ENCODE assay signal across 8 cellular contexts in genomic region chr18:62957885-62958472, GRCh38.
DNase-seq lines count a peak whose midpoint lies in the region; ATAC-seq and FAIRE-seq lines count a peak whose summit lies in the region.

No MANE protein-coding gene starts in this region.

- no peak overlapping the region for H3K9ac ChIP-seq in neuronal stem cell (ENCODE audit: low read depth, low read length, poor library complexity)

- no peak overlapping the region for H2AK5ac ChIP-seq in neuronal stem cell (ENCODE audit: low read depth, low read length)

- H3K27ac Mint-ChIP-seq in effector memory CD8-positive, alpha-beta T cell: no peak overlapping the region

- H3K4me1 ChIP-seq in neuronal stem cell (ENCODE audit: control insufficient read depth in 2 of 2, insufficient read depth in 1 of 2, low read depth in 1 of 2, low read length in 2 of 2): peaks cover 0 to 2% of the 10 kb centered on the region in 2 donors

- H3K4me3 Mint-ChIP-seq in effector memory CD8-positive, alpha-beta T cell: no peak overlapping the region

- H3K27me3 Mint-ChIP-seq in effector memory CD8-positive, alpha-beta T cell: no peaks in the 10 kb centered on the region

- ATAC-seq in HG03469 (IDR thresholded peaks at IDR 0.05; ENCODE audit: unreplicated experiment): peak; percentile 44
- ATAC-seq in effector memory CD8-positive, alpha-beta T cell (replicated peaks): peak; percentile 44

- H2BK15ac ChIP-seq in neuronal stem cell (ENCODE audit: low read length): no peak overlapping the region

- H2BK5ac ChIP-seq in neuronal stem cell (ENCODE audit: low read length): no peak overlapping the region

- peak; percentile 9 for FAIRE-seq in TTC549 (lab: Jason Lieb, UNC)

- no peaks in the 10 kb centered on the region for H3K27me3 ChIP-seq in neuronal stem cell (ENCODE audit: control insufficient read depth in 3 of 3, insufficient read depth in 3 of 3, low read depth in 1 of 3, low read length in 3 of 3)

- no peak overlapping the region for H3K18ac ChIP-seq in neuronal stem cell (ENCODE audit: low read length)

- DNase-seq in NCI-H510A (lab: John Stamatoyannopoulos, UW): peak; percentile 30
- DNase-seq in NCI-H510A treated with DMSO at 0.1 percent for 48 hours (lab: John Stamatoyannopoulos, UW): no peak
- DNase-seq in effector memory CD8-positive, alpha-beta T cell: peak; percentile 13 to 46 (median 23)
- peak; percentile 29 for DNase-seq in neuronal stem cell (ENCODE audit: low spot score)
- no peak for DNase-seq in DMS79 treated with DMSO at 0.1 percent for 48 hours (lab: John Stamatoyannopoulos, UW)
- no peak for DNase-seq in T1000 (lab: John Stamatoyannopoulos, UW)

- no peaks in the 10 kb centered on the region for H3K36me3 Mint-ChIP-seq in effector memory CD8-positive, alpha-beta T cell (ENCODE audit: insufficient read depth)

- no peak overlapping the region for H3K4me2 ChIP-seq in neuronal stem cell (ENCODE audit: insufficient read depth, low read length, poor library complexity, severe bottlenecking)

- H4K8ac ChIP-seq in neuronal stem cell (ENCODE audit: low read depth, low read length): no peak overlapping the region

- H3K79me1 ChIP-seq in neuronal stem cell (ENCODE audit: low read depth, low read length): no peaks in the 10 kb centered on the region

- peaks cover 0 to 9% of the 10 kb centered on the region in 2 donors for H3K9me3 ChIP-seq in neuronal stem cell (replicated peaks in 1 of 2; ENCODE audit: control insufficient read depth in 2 of 2, insufficient read depth in 1 of 2, low read depth in 1 of 2, low read length in 2 of 2)

- H3K4ac ChIP-seq in neuronal stem cell (ENCODE audit: low read length): no peak overlapping the region

- no peak overlapping the region for H3K4me3 ChIP-seq in neuronal stem cell (ENCODE audit: low read length in 2 of 2)

- H3K14ac ChIP-seq in neuronal stem cell (ENCODE audit: low read length): no peak overlapping the region

- H3K4me1 Mint-ChIP-seq in effector memory CD8-positive, alpha-beta T cell (ENCODE audit: low read depth in 2 of 2): peaks cover 6% of the 10 kb centered on the region in 2 donors

- 100% methylated on average over 1 of the region's 9 CpGs for WGBS in neuronal stem cell (ENCODE audit: extremely low coverage in 2 of 2, insufficient read length in 2 of 2, insufficient replicate concordance in 1 of 2), 2 donors

- H2BK12ac ChIP-seq in neuronal stem cell (ENCODE audit: low read length): no peak overlapping the region

- H2AFZ ChIP-seq in neuronal stem cell (ENCODE audit: low read length): no peak overlapping the region

- H2BK120ac ChIP-seq in neuronal stem cell (ENCODE audit: low read depth, low read length): no peak overlapping the region

- no peak overlapping the region for H3K23ac ChIP-seq in neuronal stem cell (ENCODE audit: low read depth, low read length, poor library complexity)

- H3K27ac ChIP-seq in neuronal stem cell (replicated peaks; ENCODE audit: low read length): no peak overlapping the region

- peaks cover 0 to 59% of the 10 kb centered on the region in 2 donors for H3K36me3 ChIP-seq in neuronal stem cell (replicated peaks in 1 of 2; ENCODE audit: control insufficient read depth in 2 of 2, insufficient read depth in 2 of 2, low read length in 2 of 2)

- H4K91ac ChIP-seq in neuronal stem cell (ENCODE audit: low read depth, low read length, poor library complexity): no peak overlapping the region

- H3K9me3 Mint-ChIP-seq in effector memory CD8-positive, alpha-beta T cell: no peaks in the 10 kb centered on the region

Comparison
In these comparisons a context has a peak if more than half of its experiments do, and no peak if none do; other contexts are left out.
1. DNase-seq: peak in NCI-H510A (single experiment), effector memory CD8-positive, alpha-beta T cell (3 of 3) and neuronal stem cell (single experiment); none in NCI-H510A treated with DMSO at 0.1 percent for 48 hours (single experiment), DMS79 treated with DMSO at 0.1 percent for 48 hours (single experiment) and T1000 (single experiment).